1 cellular context compared by ENCODE assay signal in the genomic region with DNA sequence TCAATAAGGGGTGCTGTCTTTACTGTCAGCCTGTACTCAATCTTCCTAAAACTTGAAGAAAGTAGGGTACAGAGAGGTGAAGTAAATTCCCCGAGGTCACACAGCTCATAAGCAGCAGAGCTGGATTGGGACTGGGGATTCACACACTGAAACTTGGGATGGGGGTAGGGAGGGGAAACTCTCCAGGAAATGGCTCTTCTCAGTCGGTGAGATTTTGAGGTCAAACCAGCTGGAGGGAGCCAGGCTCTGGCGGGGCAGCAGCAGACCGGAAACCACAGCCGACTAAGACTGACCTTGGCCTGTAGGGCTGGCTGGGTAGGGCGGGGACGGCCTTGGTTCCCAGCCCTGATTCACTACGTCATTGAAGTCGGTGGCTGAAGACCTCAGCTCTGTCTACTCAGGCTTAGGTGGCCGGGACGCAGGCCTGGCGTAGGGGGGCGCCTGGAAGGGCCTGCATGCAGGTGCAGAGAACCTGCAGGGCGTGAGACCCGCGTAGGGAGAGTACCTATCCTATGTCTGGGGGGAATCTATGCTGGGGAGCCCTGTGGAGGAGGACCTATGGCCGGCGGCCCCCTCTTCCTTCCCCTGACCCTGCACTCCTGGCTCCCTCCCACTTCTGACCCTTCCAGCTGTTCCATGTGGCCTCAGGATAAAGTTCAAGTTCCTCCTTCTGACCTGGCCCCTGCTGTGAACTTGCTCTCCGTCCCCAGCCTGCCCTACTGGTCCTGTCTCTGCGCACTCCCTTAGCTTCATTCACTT.
TF ChIP-seq lines count a peak whose summit lies in the region.

No MANE protein-coding gene starts in this region.

TF ChIP-seq in HepG2, 621 proteins besides CTCF, POLR2A, EP300 and RAD21 (continued from another document and continues in another):
- TF ChIP-seq BCL3 (CRISPR knock-in tag; IDR thresholded peaks at IDR 0.05) (peak; percentile 40; the same call in 1 of the 2 replicates), ZNF292 (CRISPR knock-in tag; IDR thresholded peaks at IDR 0.05; ENCODE audit: borderline replicate concordance, low read depth) (peak; percentile 55; the same call in 1 of the 2 replicates), TBX2 (CRISPR knock-in tag; IDR thresholded peaks at IDR 0.05; ENCODE audit: borderline replicate concordance) (peak; percentile 18; the same call in 1 of the 2 replicates), GLMP (CRISPR knock-in tag; IDR thresholded peaks at IDR 0.05; ENCODE audit: borderline replicate concordance) (no peak), FOSL2 (CRISPR knock-in tag; IDR thresholded peaks at IDR 0.05) (no peak), THAP11 (CRISPR knock-in tag; IDR thresholded peaks at IDR 0.05) (peak; percentile 65), ZNF230 (CRISPR knock-in tag; IDR thresholded peaks at IDR 0.05) (0 out of 2 replicates have a peak, but pooled peaks have one; percentile 59), FIP1L1 (IDR thresholded peaks at IDR 0.05; ENCODE audit: borderline replicate concordance, insufficient read depth, low read depth, low read length) (no peak), HOXA9 (CRISPR knock-in tag; IDR thresholded peaks at IDR 0.05; ENCODE audit: borderline replicate concordance) (no peak), ZNF430 (CRISPR knock-in tag; IDR thresholded peaks at IDR 0.05) (peak; percentile 68; the same call in 1 of the 2 replicates), DNMT1 (CRISPR knock-in tag; IDR thresholded peaks at IDR 0.05) (0 out of 2 replicates have a peak, but pooled peaks have one; percentile 44), ZKSCAN5 (CRISPR knock-in tag; IDR thresholded peaks at IDR 0.05) (no peak), FOXJ3 (CRISPR knock-in tag; IDR thresholded peaks at IDR 0.05; ENCODE audit: borderline replicate concordance) (no peak), HNF4G (IDR thresholded peaks at IDR 0.05; ENCODE audit: borderline replicate concordance, low read depth, low read length) (peak; percentile 48; the same call in 1 of the 2 replicates), HNF4G (CRISPR knock-in tag; IDR thresholded peaks at IDR 0.05; ENCODE audit: borderline replicate concordance, low read depth) (no peak), SP1 (IDR thresholded peaks at IDR 0.05) (no peak), SP1 (CRISPR knock-in tag; IDR thresholded peaks at IDR 0.05) (peak; percentile 43; the same call in 1 of the 2 replicates), ZSCAN30 (CRISPR knock-in tag; IDR thresholded peaks at IDR 0.05) (no peak), FOXA1 (IDR thresholded peaks at IDR 0.05) (no peak), FOXA1 (CRISPR knock-in tag; IDR thresholded peaks at IDR 0.05) (0 out of 2 replicates have a peak, but pooled peaks have one; percentile 7), ZNF451 (CRISPR knock-in tag; IDR thresholded peaks at IDR 0.05) (no peak), MEF2D (CRISPR knock-in tag; IDR thresholded peaks at IDR 0.05) (peak; percentile 72; the same call in 1 of the 2 replicates), ZFP91 (CRISPR knock-in tag; IDR thresholded peaks at IDR 0.05; ENCODE audit: borderline replicate concordance) (peak; percentile 68; the same call in 1 of the 2 replicates), ZFX (CRISPR knock-in tag; IDR thresholded peaks at IDR 0.05; ENCODE audit: low read depth) (peak; percentile 68), EEA1 (CRISPR knock-in tag; IDR thresholded peaks at IDR 0.05; ENCODE audit: borderline replicate concordance) (no peak), ZNF660 (CRISPR knock-in tag; IDR thresholded peaks at IDR 0.05; ENCODE audit: borderline replicate concordance, low read depth) (no peak), ZNF605 (CRISPR knock-in tag; IDR thresholded peaks at IDR 0.05) (peak; percentile 71), CBX1 (IDR thresholded peaks at IDR 0.05; ENCODE audit: low read depth) (no peak), SP5 (CRISPR knock-in tag; IDR thresholded peaks at IDR 0.05; ENCODE audit: borderline replicate concordance, low read depth) (peak; percentile 91), KLF16 (CRISPR knock-in tag; IDR thresholded peaks at IDR 0.05) (0 out of 4 replicates have a peak, but pooled peaks of 1 of the 2 experiments have one; percentile 27), MATR3 (CRISPR knock-in tag; IDR thresholded peaks at IDR 0.05) (no peak), ZFP36L1 (CRISPR knock-in tag; IDR thresholded peaks at IDR 0.05) (no peak), PHF8 (CRISPR knock-in tag; IDR thresholded peaks at IDR 0.05) (peak; percentile 38; the same call in 1 of the 2 replicates), ZNF891 (CRISPR knock-in tag; IDR thresholded peaks at IDR 0.05) (peak; percentile 47; the same call in 1 of the 2 replicates), ZNF564 (CRISPR knock-in tag; IDR thresholded peaks at IDR 0.05) (0 out of 2 replicates have a peak, but pooled peaks have one; percentile 7)
- TF ChIP-seq, protein P1, sequence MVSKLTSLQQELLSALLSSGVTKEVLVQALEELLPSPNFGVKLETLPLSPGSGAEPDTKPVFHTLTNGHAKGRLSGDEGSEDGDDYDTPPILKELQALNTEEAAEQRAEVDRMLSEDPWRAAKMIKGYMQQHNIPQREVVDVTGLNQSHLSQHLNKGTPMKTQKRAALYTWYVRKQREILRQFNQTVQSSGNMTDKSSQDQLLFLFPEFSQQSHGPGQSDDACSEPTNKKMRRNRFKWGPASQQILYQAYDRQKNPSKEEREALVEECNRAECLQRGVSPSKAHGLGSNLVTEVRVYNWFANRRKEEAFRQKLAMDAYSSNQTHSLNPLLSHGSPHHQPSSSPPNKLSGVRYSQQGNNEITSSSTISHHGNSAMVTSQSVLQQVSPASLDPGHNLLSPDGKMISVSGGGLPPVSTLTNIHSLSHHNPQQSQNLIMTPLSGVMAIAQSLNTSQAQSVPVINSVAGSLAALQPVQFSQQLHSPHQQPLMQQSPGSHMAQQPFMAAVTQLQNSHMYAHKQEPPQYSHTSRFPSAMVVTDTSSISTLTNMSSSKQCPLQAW (CRISPR knock-in tag; IDR thresholded peaks at IDR 0.05) = peak; percentile 67
- TF ChIP-seq, protein P2, sequence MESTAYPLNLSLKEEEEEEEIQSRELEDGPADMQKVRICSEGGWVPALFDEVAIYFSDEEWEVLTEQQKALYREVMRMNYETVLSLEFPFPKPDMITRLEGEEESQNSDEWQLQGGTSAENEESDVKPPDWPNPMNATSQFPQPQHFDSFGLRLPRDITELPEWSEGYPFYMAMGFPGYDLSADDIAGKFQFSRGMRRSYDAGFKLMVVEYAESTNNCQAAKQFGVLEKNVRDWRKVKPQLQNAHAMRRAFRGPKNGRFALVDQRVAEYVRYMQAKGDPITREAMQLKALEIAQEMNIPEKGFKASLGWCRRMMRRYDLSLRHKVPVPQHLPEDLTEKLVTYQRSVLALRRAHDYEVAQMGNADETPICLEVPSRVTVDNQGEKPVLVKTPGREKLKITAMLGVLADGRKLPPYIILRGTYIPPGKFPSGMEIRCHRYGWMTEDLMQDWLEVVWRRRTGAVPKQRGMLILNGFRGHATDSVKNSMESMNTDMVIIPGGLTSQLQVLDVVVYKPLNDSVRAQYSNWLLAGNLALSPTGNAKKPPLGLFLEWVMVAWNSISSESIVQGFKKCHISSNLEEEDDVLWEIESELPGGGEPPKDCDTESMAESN (CRISPR knock-in tag; conservative IDR thresholded peaks at IDR 0.05) = 0 out of 2 replicates have a peak, but pooled peaks have one; percentile 70
- TF ChIP-seq, protein P3, sequence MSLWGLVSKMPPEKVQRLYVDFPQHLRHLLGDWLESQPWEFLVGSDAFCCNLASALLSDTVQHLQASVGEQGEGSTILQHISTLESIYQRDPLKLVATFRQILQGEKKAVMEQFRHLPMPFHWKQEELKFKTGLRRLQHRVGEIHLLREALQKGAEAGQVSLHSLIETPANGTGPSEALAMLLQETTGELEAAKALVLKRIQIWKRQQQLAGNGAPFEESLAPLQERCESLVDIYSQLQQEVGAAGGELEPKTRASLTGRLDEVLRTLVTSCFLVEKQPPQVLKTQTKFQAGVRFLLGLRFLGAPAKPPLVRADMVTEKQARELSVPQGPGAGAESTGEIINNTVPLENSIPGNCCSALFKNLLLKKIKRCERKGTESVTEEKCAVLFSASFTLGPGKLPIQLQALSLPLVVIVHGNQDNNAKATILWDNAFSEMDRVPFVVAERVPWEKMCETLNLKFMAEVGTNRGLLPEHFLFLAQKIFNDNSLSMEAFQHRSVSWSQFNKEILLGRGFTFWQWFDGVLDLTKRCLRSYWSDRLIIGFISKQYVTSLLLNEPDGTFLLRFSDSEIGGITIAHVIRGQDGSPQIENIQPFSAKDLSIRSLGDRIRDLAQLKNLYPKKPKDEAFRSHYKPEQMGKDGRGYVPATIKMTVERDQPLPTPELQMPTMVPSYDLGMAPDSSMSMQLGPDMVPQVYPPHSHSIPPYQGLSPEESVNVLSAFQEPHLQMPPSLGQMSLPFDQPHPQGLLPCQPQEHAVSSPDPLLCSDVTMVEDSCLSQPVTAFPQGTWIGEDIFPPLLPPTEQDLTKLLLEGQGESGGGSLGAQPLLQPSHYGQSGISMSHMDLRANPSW (CRISPR knock-in tag; IDR thresholded peaks at IDR 0.05; ENCODE audit: borderline replicate concordance) = no peak
- TF ChIP-seq, protein P4, sequence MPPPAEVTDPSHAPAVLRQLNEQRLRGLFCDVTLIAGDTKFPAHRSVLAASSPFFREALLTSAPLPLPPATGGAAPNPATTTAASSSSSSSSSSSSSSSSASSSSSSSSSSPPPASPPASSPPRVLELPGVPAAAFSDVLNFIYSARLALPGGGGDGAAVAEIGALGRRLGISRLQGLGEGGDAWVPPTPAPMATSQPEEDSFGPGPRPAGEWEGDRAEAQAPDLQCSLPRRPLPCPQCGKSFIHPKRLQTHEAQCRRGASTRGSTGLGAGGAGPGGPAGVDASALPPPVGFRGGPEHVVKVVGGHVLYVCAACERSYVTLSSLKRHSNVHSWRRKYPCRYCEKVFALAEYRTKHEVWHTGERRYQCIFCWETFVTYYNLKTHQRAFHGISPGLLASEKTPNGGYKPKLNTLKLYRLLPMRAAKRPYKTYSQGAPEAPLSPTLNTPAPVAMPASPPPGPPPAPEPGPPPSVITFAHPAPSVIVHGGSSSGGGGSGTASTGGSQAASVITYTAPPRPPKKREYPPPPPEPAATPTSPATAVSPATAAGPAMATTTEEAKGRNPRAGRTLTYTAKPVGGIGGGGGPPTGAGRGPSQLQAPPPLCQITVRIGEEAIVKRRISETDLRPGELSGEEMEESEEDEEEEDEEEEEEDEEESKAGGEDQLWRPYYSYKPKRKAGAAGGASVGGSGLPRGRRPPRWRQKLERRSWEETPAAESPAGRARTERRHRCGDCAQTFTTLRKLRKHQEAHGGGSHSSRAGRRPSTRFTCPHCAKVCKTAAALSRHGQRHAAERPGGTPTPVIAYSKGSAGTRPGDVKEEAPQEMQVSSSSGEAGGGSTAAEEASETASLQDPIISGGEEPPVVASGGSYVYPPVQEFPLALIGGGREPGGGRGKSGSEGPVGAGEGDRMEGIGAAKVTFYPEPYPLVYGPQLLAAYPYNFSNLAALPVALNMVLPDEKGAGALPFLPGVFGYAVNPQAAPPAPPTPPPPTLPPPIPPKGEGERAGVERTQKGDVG (CRISPR knock-in tag; IDR thresholded peaks at IDR 0.05; ENCODE audit: borderline replicate concordance) = no peak
- TF ChIP-seq, protein P5, sequence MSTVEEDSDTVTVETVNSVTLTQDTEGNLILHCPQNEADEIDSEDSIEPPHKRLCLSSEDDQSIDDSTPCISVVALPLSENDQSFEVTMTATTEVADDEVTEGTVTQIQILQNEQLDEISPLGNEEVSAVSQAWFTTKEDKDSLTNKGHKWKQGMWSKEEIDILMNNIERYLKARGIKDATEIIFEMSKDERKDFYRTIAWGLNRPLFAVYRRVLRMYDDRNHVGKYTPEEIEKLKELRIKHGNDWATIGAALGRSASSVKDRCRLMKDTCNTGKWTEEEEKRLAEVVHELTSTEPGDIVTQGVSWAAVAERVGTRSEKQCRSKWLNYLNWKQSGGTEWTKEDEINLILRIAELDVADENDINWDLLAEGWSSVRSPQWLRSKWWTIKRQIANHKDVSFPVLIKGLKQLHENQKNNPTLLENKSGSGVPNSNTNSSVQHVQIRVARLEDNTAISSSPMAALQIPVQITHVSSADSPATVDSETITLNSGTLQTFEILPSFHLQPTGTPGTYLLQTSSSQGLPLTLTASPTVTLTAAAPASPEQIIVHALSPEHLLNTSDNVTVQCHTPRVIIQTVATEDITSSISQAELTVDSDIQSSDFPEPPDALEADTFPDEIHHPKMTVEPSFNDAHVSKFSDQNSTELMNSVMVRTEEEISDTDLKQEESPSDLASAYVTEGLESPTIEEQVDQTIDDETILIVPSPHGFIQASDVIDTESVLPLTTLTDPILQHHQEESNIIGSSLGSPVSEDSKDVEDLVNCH (CRISPR knock-in tag; IDR thresholded peaks at IDR 0.05) = no peak
- TF ChIP-seq, protein P6, sequence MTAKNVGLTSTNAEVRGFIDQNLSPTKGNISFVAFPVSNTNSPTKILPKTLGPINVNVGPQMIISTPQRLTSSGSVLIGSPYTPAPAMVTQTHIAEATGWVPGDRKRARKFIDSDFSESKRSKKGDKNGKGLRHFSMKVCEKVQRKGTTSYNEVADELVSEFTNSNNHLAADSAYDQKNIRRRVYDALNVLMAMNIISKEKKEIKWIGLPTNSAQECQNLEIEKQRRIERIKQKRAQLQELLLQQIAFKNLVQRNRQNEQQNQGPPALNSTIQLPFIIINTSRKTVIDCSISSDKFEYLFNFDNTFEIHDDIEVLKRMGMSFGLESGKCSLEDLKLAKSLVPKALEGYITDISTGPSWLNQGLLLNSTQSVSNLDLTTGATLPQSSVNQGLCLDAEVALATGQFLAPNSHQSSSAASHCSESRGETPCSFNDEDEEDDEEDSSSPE (CRISPR knock-in tag; IDR thresholded peaks at IDR 0.05) = peak; percentile 43; the same call in 1 of the 2 replicates
